In the genomic region with DNA sequence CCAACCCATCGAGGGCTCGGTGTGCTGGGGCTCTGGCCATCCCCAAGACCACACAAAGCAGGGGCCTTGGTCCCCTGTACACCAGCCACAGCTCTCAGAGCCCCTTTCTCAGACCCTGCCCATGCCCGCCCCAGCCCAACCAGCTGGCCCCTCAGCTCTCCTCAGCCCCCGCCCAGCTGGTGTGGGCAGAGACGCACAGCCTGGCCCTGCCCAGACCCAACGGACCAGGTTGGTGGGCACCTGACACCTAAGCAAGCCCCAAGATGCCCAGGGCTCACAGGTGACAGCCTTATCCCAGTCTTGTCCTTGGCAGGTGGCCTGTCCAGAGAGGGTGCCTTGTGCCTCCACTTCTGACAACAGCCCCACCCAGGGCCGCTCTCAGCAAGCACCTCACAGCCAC, we compare ENCODE assay signal across 28 cellular contexts.
"Had no signal": no experiment of that assay in that cellular context is flagged by ENCODE, and none has a peak within 500 bp of the region (broad histone marks: within the 10 kb centered on the region; RNA-seq: fewer than 3 reads in every experiment).

No MANE protein-coding gene starts in this region.

- H3K79me2 ChIP-seq: parathyroid adenoma had no signal

- H3K4me1 ChIP-seq: parathyroid adenoma, psoas muscle, right lobe of liver, upper lobe of right lung had no signal

- ATAC-seq: naive thymus-derived CD8-positive, alpha-beta T cell; psoas muscle; right cardiac atrium; right lobe of liver; stimulated activated effector memory CD8-positive, alpha-beta T cell treated with anti-CD3 and anti-CD28 coated beads, Interleukin-12 subunit alpha, Interleukin-12 subunit beta, amount 100 ng/mL, for 72 hours; stimulated activated naive B cell treated with anti-CD40 and anti-IgM and Interleukin-4, amounts not matched to agents 10 μg/mL and 1 μg/mL and 100 μg/mL, for 72 hours; upper lobe of right lung had no signal

- H3K36me3 Mint-ChIP-seq: naive B cell; naive thymus-derived CD8-positive, alpha-beta T cell; natural killer cell treated with Interleukin-12 subunit alpha and Interleukin-12 subunit beta and Interleukin-15 and Interleukin-18, amount 100 ng/mL, for 72 hours; stimulated activated effector memory CD8-positive, alpha-beta T cell treated with anti-CD3 and anti-CD28 coated beads, Interleukin-12 subunit alpha, Interleukin-12 subunit beta, amount 100 ng/mL, for 72 hours; stimulated activated naive B cell treated with anti-CD40 and anti-IgM and Interleukin-4, amounts not matched to agents 10 μg/mL and 1 μg/mL and 100 μg/mL, for 72 hours; type B pancreatic cell had no signal

- H3K9me3 Mint-ChIP-seq: naive B cell; naive thymus-derived CD8-positive, alpha-beta T cell; natural killer cell treated with Interleukin-12 subunit alpha and Interleukin-12 subunit beta and Interleukin-15 and Interleukin-18, amount 100 ng/mL, for 72 hours; nephron progenitor cell; neural crest cell; stimulated activated effector memory CD8-positive, alpha-beta T cell treated with anti-CD3 and anti-CD28 coated beads, Interleukin-12 subunit alpha, Interleukin-12 subunit beta, amount 100 ng/mL, for 72 hours; stimulated activated naive B cell treated with anti-CD40 and anti-IgM and Interleukin-4, amounts not matched to agents 10 μg/mL and 1 μg/mL and 100 μg/mL, for 72 hours; type B pancreatic cell had no signal

- H3K4me3 Mint-ChIP-seq: naive thymus-derived CD8-positive, alpha-beta T cell; natural killer cell treated with Interleukin-12 subunit alpha and Interleukin-12 subunit beta and Interleukin-15 and Interleukin-18, amount 100 ng/mL, for 72 hours; nephron progenitor cell; neural crest cell; stimulated activated effector memory CD8-positive, alpha-beta T cell treated with anti-CD3 and anti-CD28 coated beads, Interleukin-12 subunit alpha, Interleukin-12 subunit beta, amount 100 ng/mL, for 72 hours; stimulated activated naive B cell treated with anti-CD40 and anti-IgM and Interleukin-4, amounts not matched to agents 10 μg/mL and 1 μg/mL and 100 μg/mL, for 72 hours; type B pancreatic cell had no signal

- H3K27ac Mint-ChIP-seq: naive B cell; natural killer cell treated with Interleukin-12 subunit alpha and Interleukin-12 subunit beta and Interleukin-15 and Interleukin-18, amount 100 ng/mL, for 72 hours; progenitor cell of endocrine pancreas; stimulated activated effector memory CD8-positive, alpha-beta T cell treated with anti-CD3 and anti-CD28 coated beads, Interleukin-12 subunit alpha, Interleukin-12 subunit beta, amount 100 ng/mL, for 72 hours; stimulated activated naive B cell treated with anti-CD40 and anti-IgM and Interleukin-4, amounts not matched to agents 10 μg/mL and 1 μg/mL and 100 μg/mL, for 72 hours; type B pancreatic cell had no signal

- H3K27ac ChIP-seq: neutrophil, parathyroid adenoma, psoas muscle, right lobe of liver, sigmoid colon, stomach, thoracic aorta, thyroid gland, tibial nerve, upper lobe of right lung, uterus had no signal

- H2AFZ ChIP-seq: parathyroid adenoma had no signal

- H3K27me3 ChIP-seq: neutrophil, right lobe of liver, sigmoid colon, thyroid gland, tibial nerve, upper lobe of right lung, uterus had no signal

- H3K27me3 Mint-ChIP-seq: naive B cell; naive thymus-derived CD8-positive, alpha-beta T cell; natural killer cell treated with Interleukin-12 subunit alpha and Interleukin-12 subunit beta and Interleukin-15 and Interleukin-18, amount 100 ng/mL, for 72 hours; progenitor cell of endocrine pancreas; stimulated activated naive B cell treated with anti-CD40 and anti-IgM and Interleukin-4, amounts not matched to agents 10 μg/mL and 1 μg/mL and 100 μg/mL, for 72 hours; type B pancreatic cell had no signal

- H3K4me3 ChIP-seq: psoas muscle, right lobe of liver, sigmoid colon, stomach, thoracic aorta, thyroid gland, tibial nerve, upper lobe of right lung, uterus had no signal

- H3K9ac ChIP-seq: parathyroid adenoma had no signal

- DNase-seq: naive B cell; naive thymus-derived CD8-positive, alpha-beta T cell; nephron progenitor cell; nucleus accumbens; psoas muscle; right lobe of liver; sigmoid colon; small intestine; stimulated activated CD4-positive, alpha-beta T cell treated with anti-CD3 and anti-CD28 coated beads, Interleukin-15, amount 100 ng/mL, for 24 hours; stimulated activated CD4-positive, alpha-beta T cell treated with anti-CD3 and anti-CD28 coated beads, Interleukin-2, amount 100 ng/mL, for 24 hours; stimulated activated CD4-positive, alpha-beta T cell treated with anti-CD3 and anti-CD28 coated beads, Interleukin-2, amount 100 ng/mL, for 48 hours; stimulated activated CD4-positive, alpha-beta T cell treated with anti-CD3 and anti-CD28 coated beads, Interleukin-4, amount 100 ng/mL, for 24 hours; stimulated activated naive B cell treated with anti-CD40 and anti-IgM and Interleukin-4, amounts not matched to agents 10 μg/mL and 1 μg/mL and 100 μg/mL, for 72 hours; stimulated activated naive CD4-positive, alpha-beta T cell treated with Interleukin-2 at 50 U/mL for 16 hours; stomach; thyroid gland; upper lobe of right lung; uterus had no signal

- H3K4me1 Mint-ChIP-seq: naive B cell; naive thymus-derived CD8-positive, alpha-beta T cell; stimulated activated effector memory CD8-positive, alpha-beta T cell treated with anti-CD3 and anti-CD28 coated beads, Interleukin-12 subunit alpha, Interleukin-12 subunit beta, amount 100 ng/mL, for 72 hours; stimulated activated naive B cell treated with anti-CD40 and anti-IgM and Interleukin-4, amounts not matched to agents 10 μg/mL and 1 μg/mL and 100 μg/mL, for 72 hours had no signal

- H3K9me3 ChIP-seq: neutrophil, psoas muscle, right lobe of liver, sigmoid colon, stomach, thoracic aorta, thyroid gland, tibial nerve, upper lobe of right lung, uterus had no signal

- H3K36me3 ChIP-seq: neutrophil, right lobe of liver, sigmoid colon, stomach, thoracic aorta, thyroid gland, tibial nerve, upper lobe of right lung, uterus had no signal
